ENCODE assay signal across 8 cellular contexts in genomic region chr15:90883971-90884718, GRCh38. TPM values are rescaled to one million over a fixed set of nuclear protein-coding genes. Genes with fewer than 3 reads are reported as not detected.
DNase-seq lines count a peak whose midpoint lies in the region; ATAC-seq and TF ChIP-seq lines count a peak whose summit lies in the region.

FES (plus strand) TSS chr15:90884504; CDS start chr15:90885046, 542 bp downstream.

- no TSS peak for BruUV-seq in IMR-90 (replicated peaks; lab: Mats Ljungman, UMichigan)

- peak within 1 kb of the TSS; percentile 98 for H2AFZ ChIP-seq in IMR-90 (replicated peaks; ENCODE audit: low read length, poor library complexity)

- intact Hi-C loops in IMR-90 (cut with micrococcal nuclease) (no loop called here), left colon (cut with DNase I, micrococcal nuclease) (no loop called here)

- no peak within 1 kb of the TSS; the same call in 1 of the 2 replicates for H3K56ac ChIP-seq in IMR-90 (ENCODE audit: extremely low read depth, insufficient read depth, low read length)

- H3K9me3 Mint-ChIP-seq in central memory CD8-positive, alpha-beta T cell = no peaks in the 10 kb centered on the region
- no peaks in the 10 kb centered on the region for H3K9me3 Mint-ChIP-seq in stimulated activated naive CD8-positive, alpha-beta T cell treated with anti-CD3 and anti-CD28 coated beads, Interleukin-15, amount 100 ng/mL, for 72 hours

- 10% methylated on average over 17 of the region's 59 CpGs; no CpG with 5 or more reads in 1 of the 2 experiments for WGBS in IMR-90 (ENCODE audit: extremely low coverage in 2 of 2, insufficient read length in 1 of 2), 2 experiments

- no peak within 1 kb of the TSS for H2BK15ac ChIP-seq in IMR-90 (ENCODE audit: low read depth, low read length)

- H4K8ac ChIP-seq in IMR-90 (ENCODE audit: low read depth in 2 of 2, low read length in 2 of 2) = peak within 1 kb of the TSS; percentile 93 to 99

- CTCF ChIA-PET in IMR-90 (lab: Yijun Ruan, JAX) = interaction anchor here (0.6 kb wide), 1 partner anchor 21 kb away, joined by 5 read pairs; no protein-coding TSS in a partner anchor

- peak within 1 kb of the TSS; percentile 85 for H4K91ac ChIP-seq in IMR-90 (ENCODE audit: insufficient read depth, low read depth, low read length)

- H2AK5ac ChIP-seq in IMR-90 (ENCODE audit: low read depth, low read length) = peak within 1 kb of the TSS; percentile 91; the same call in 1 of the 2 replicates

- H4K5ac ChIP-seq in IMR-90 (ENCODE audit: low read depth, low read length) = peak within 1 kb of the TSS; percentile 85

- H3K4me3 Mint-ChIP-seq in central memory CD8-positive, alpha-beta T cell = peak within 1 kb of the TSS; percentile 4
- peak within 1 kb of the TSS; percentile 32 to 66 for H3K4me3 Mint-ChIP-seq in stimulated activated naive CD8-positive, alpha-beta T cell treated with anti-CD3 and anti-CD28 coated beads, Interleukin-15, amount 100 ng/mL, for 72 hours

- peak within 1 kb of the TSS; percentile 82 for H3K4ac ChIP-seq in IMR-90 (ENCODE audit: low read depth, low read length)

- no peaks in the 10 kb centered on the region for H3K9me1 ChIP-seq in IMR-90 (ENCODE audit: insufficient read depth, low read length)

- no peak within 1 kb of the TSS for H2BK20ac ChIP-seq in IMR-90 (ENCODE audit: low read depth, low read length)

- peak within 1 kb of the TSS; percentile 48 for H3K4me3 ChIP-seq in IMR-90 (ENCODE audit: insufficient read depth, low read depth, low read length)

- H2BK120ac ChIP-seq in IMR-90 (ENCODE audit: low read depth, low read length) = peak within 1 kb of the TSS; percentile 6; the same call in 1 of the 2 replicates

- peaks cover 16% of the 10 kb centered on the region for H3K4me1 ChIP-seq in IMR-90 (ENCODE audit: control insufficient read depth, insufficient read depth, low read length)

- H3K27ac Mint-ChIP-seq in central memory CD8-positive, alpha-beta T cell (ENCODE audit: low read depth) = no peak within 1 kb of the TSS
- H3K27ac Mint-ChIP-seq in stimulated activated naive CD8-positive, alpha-beta T cell treated with anti-CD3 and anti-CD28 coated beads, Interleukin-15, amount 100 ng/mL, for 72 hours = peak within 1 kb of the TSS; percentile 65

- peak; percentile 69 for ATAC-seq in IMR-90 (ENCODE audit: low read depth)
- no peak for ATAC-seq in central memory CD8-positive, alpha-beta T cell (replicated peaks; ENCODE audit: extremely low read depth, poor library complexity, severe bottlenecking)
- ATAC-seq in left colon = peak; percentile 63
- ATAC-seq in stimulated activated naive CD8-positive, alpha-beta T cell treated with anti-CD3 and anti-CD28 coated beads, Interleukin-15, amount 100 ng/mL, for 72 hours = peak; percentile 37
- ATAC-seq in GM18861 (IDR thresholded peaks at IDR 0.05; ENCODE audit: unreplicated experiment) = no peak
- ATAC-seq in GM18519 (IDR thresholded peaks at IDR 0.05; ENCODE audit: low FRiP score, unreplicated experiment) = no peak
- no peak for ATAC-seq in HG02571 (IDR thresholded peaks at IDR 0.05; ENCODE audit: unreplicated experiment)

- H3K14ac ChIP-seq in IMR-90 (replicated peaks; ENCODE audit: low read depth, low read length) = peak within 1 kb of the TSS; percentile 78

- no peak; the same call in 1 of the 2 replicates for TF ChIP-seq POLR2A in IMR-90 (IDR thresholded peaks at IDR 0.05; ENCODE audit: low read depth, low read length)

- H3K27me3 ChIP-seq in IMR-90 (ENCODE audit: control insufficient read depth, insufficient read depth, low read length) = no peaks in the 10 kb centered on the region

- H4K20me1 ChIP-seq in IMR-90 (ENCODE audit: insufficient read depth, low read length) = no peaks in the 10 kb centered on the region

- peaks cover 29% of the 10 kb centered on the region; the same call in 1 of the 2 replicates for H3K36me3 ChIP-seq in IMR-90 (ENCODE audit: control insufficient read depth, insufficient read depth, low read length)

- H3K36me3 Mint-ChIP-seq in central memory CD8-positive, alpha-beta T cell (ENCODE audit: insufficient read depth) = peaks cover 3% of the 10 kb centered on the region

- 0 out of 2 replicates have a peak, but pooled peaks have one; percentile 1 for TF ChIP-seq RAD21 in IMR-90 (IDR thresholded peaks at IDR 0.05; ENCODE audit: low read length)

- no peaks in the 10 kb centered on the region for H3K9me3 ChIP-seq in IMR-90 (ENCODE audit: control insufficient read depth, insufficient read depth, low read length)

- POLR2A ChIA-PET in IMR-90 (lab: Charles Lee; ENCODE audit: unreplicated experiment) = interaction anchor here (0.7 kb wide), 1 partner anchor 44 kb away, joined by 8 read pairs; no protein-coding TSS in a partner anchor

- peak within 1 kb of the TSS; percentile 83 for H3K23ac ChIP-seq in IMR-90 (ENCODE audit: low read depth, low read length)

- peaks cover 9 to 16% of the 10 kb centered on the region in 2 experiments; a peak in 3 of 4 replicates for H3K79me1 ChIP-seq in IMR-90 (ENCODE audit: low read depth in 1 of 2, low read length in 2 of 2)

- peaks cover 19% of the 10 kb centered on the region for H3K27me3 Mint-ChIP-seq in central memory CD8-positive, alpha-beta T cell
- peaks cover 9% of the 10 kb centered on the region for H3K27me3 Mint-ChIP-seq in stimulated activated naive CD8-positive, alpha-beta T cell treated with anti-CD3 and anti-CD28 coated beads, Interleukin-15, amount 100 ng/mL, for 72 hours

- peak within 1 kb of the TSS; percentile 70 for H2AK9ac ChIP-seq in IMR-90 (replicated peaks; ENCODE audit: low read depth, low read length, poor library complexity)

- peak within 1 kb of the TSS; percentile 82 for H3K9ac ChIP-seq in IMR-90 (ENCODE audit: low read depth, low read length)

- in situ Hi-C loops in IMR-90 (cut with MboI; ENCODE audit: low sequenced_read_pairs) = loop anchor here (10.0 to 25.0 kb wide), 2 partner anchors 389 to 572 kb away; no protein-coding TSS in a partner anchor

- H3K18ac ChIP-seq in IMR-90 (ENCODE audit: low read depth, low read length) = peak within 1 kb of the TSS; percentile 45; the same call in 1 of the 2 replicates

- peaks cover 11% of the 10 kb centered on the region for H3K4me1 Mint-ChIP-seq in central memory CD8-positive, alpha-beta T cell
- peaks cover 40% of the 10 kb centered on the region for H3K4me1 Mint-ChIP-seq in stimulated activated naive CD8-positive, alpha-beta T cell treated with anti-CD3 and anti-CD28 coated beads, Interleukin-15, amount 100 ng/mL, for 72 hours

- peak within 1 kb of the TSS; percentile 21 for H2BK5ac ChIP-seq in IMR-90 (ENCODE audit: low read depth, low read length, poor library complexity, severe bottlenecking)

- no peak for TF ChIP-seq CTCF in IMR-90 (conservative IDR thresholded peaks at IDR 0.05; ENCODE audit: low read depth, low read length)

- H3K27ac ChIP-seq in IMR-90 (ENCODE audit: insufficient read depth, low read length) = peak within 1 kb of the TSS; percentile 75

- DNase-seq in AML-193 (lab: John Stamatoyannopoulos, UW) (peak; percentile 31 to 46), IMR-90 (peak; percentile 46), left colon (peak; percentile 56 to 69)
- no peak for DNase-seq in central memory CD8-positive, alpha-beta T cell (ENCODE audit: low spot score in 2 of 2)
- DNase-seq in stimulated activated naive CD8-positive, alpha-beta T cell treated with anti-CD3 and anti-CD28 coated beads, Interleukin-15, amount 100 ng/mL, for 72 hours = no peak

- dilution Hi-C loops in IMR-90 (cut with HindIII; ENCODE audit: low sequenced_read_pairs, unreplicated experiment) = no loop called here

- peak within 1 kb of the TSS; percentile 74 for H3K4me2 ChIP-seq in IMR-90 (ENCODE audit: low read depth, low read length)

TF ChIP-seq in IMR-90, 13 proteins besides CTCF, POLR2A, EP300 and RAD21:
- TF ChIP-seq FOS (IDR thresholded peaks at IDR 0.05; ENCODE audit: low read depth, low read length) (no peak), MAZ (IDR thresholded peaks at IDR 0.05; ENCODE audit: borderline replicate concordance, low read depth, low read length) (no peak), CEBPB (IDR thresholded peaks at IDR 0.05; ENCODE audit: low read depth, low read length) (no peak), CHD1 (IDR thresholded peaks at IDR 0.05; ENCODE audit: low read depth, low read length) (no peak), RCOR1 (IDR thresholded peaks at IDR 0.05; ENCODE audit: insufficient replicate concordance, low read length) (no peak), MAFK (IDR thresholded peaks at IDR 0.05; ENCODE audit: low read depth, low read length) (no peak), ELK1 (IDR thresholded peaks at IDR 0.05; ENCODE audit: borderline replicate concordance, low read depth, low read length) (no peak), RFX5 (IDR thresholded peaks at IDR 0.05; ENCODE audit: low read depth, low read length) (no peak), BHLHE40 (IDR thresholded peaks at IDR 0.05; ENCODE audit: low read depth, low read length) (no peak), USF2 (IDR thresholded peaks at IDR 0.05; ENCODE audit: low read depth, low read length) (no peak), MXI1 (IDR thresholded peaks at IDR 0.05; ENCODE audit: borderline replicate concordance, low read depth, low read length) (no peak), SMC3 (IDR thresholded peaks at IDR 0.05; ENCODE audit: low read depth, low read length) (no peak), NFE2L2 (IDR thresholded peaks at IDR 0.05; ENCODE audit: low read depth, low read length) (no peak)

RNA-seq across cellular contexts. Expression of gene FES, which starts in this region (rescaled TPM):
- total RNA-seq in IMR-90 (2012; rRNA removed) = 9.7 and 11.7 TPM in 2 replicates
- 10.5 and 12.5 TPM in 2 replicates for polyA plus RNA-seq in IMR-90 (2012; rRNA removed)
- polyA plus RNA-seq in IMR-90 (2012; cell fraction: cytosol; rRNA removed) = 7.8 and 7.9 TPM in 2 replicates
- polyA plus RNA-seq in IMR-90 (2012; cell fraction: nucleus; rRNA removed; ENCODE audit: low replicate concordance) = 61.9 and 147 TPM in 2 replicates
- 1 to 10 TPM; 5.1 to 10.0 TPM for total RNA-seq in left colon

Comparison
In these comparisons a context has a peak if more than half of its experiments do, and no peak if none do; other contexts are left out.
1. DNase-seq: peak in AML-193 (2 of 2), IMR-90 (single experiment) and left colon (2 of 2); none in central memory CD8-positive, alpha-beta T cell (0 of 2) and stimulated activated naive CD8-positive, alpha-beta T cell treated with anti-CD3 and anti-CD28 coated beads, Interleukin-15, amount 100 ng/mL, for 72 hours (0 of 2).
2. ATAC-seq: peak in IMR-90 (single experiment), left colon (single experiment) and stimulated activated naive CD8-positive, alpha-beta T cell treated with anti-CD3 and anti-CD28 coated beads, Interleukin-15, amount 100 ng/mL, for 72 hours (single experiment); none in central memory CD8-positive, alpha-beta T cell (single experiment), GM18861 (single experiment), GM18519 (single experiment) and HG02571 (single experiment).